ENCODE assay signal across 26 cellular contexts in the genomic region with DNA sequence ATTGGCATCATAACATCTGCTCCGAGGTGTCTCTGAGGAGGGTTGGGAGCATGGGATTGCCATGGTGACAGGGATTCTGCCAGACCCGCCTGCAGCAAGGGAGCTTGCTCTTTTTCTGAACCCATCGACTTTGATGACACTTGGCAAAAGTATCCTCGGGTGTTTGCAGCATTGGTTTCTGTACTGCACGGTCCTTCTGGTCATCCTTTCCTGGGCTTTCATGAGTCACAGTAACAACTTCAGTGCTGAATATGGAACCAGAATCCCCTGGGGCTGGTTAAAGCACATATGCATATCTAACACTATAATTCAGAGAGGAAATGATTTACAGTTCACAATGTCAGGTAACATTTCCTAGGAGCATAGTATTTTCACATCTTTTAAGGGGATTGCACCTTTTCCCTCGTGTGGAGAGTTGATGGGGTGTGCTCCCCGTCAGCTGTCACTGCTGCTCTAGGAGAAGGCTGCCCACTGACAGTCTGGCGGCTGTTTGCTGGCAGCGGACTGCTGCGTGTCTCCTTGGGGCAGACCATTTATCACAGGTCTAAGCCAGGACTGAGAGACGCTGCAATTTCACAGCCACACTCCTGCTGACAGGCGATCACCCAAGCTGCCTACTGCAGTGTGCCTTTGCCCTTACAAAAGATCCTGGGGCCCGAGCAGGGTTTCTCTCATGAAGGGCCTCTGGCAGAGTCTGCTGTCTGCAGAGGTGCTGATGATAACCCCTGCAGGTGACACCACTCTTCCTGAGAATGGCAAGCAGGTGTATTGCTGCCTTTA.
DNase-seq lines count a peak whose midpoint lies in the region; ATAC-seq and TF ChIP-seq lines count a peak whose summit lies in the region.
"Had no signal": no experiment of that assay in that cellular context is flagged by ENCODE, and none has a peak within 500 bp of the region (broad histone marks: within the 10 kb centered on the region; RNA-seq: fewer than 3 reads in every experiment).

No MANE protein-coding gene starts in this region.

- no peak overlapping the region for H2AFZ ChIP-seq in GM23338
- H2AFZ ChIP-seq: hepatocyte, parathyroid adenoma had no signal

- H3F3A ChIP-seq in GM23338 (replicated peaks; ENCODE audit: low read depth), result no peaks in the 10 kb centered on the region

- H3K27me3 ChIP-seq in GM23338 (ENCODE audit: insufficient read depth) (peaks cover 9% of the 10 kb centered on the region; the same call in 1 of the 2 replicates), left ventricle myocardium inferior (ENCODE audit: low read depth) (no peaks in the 10 kb centered on the region)
- H3K27me3 ChIP-seq: hepatocyte, left lung, tibial nerve had no signal

- peaks cover 20% of the 10 kb centered on the region for H3K4me1 ChIP-seq in GM23338 (ENCODE audit: insufficient read depth)
- H3K4me1 ChIP-seq in left ventricle myocardium inferior, result no peaks in the 10 kb centered on the region
- H3K4me1 ChIP-seq: left lung, parathyroid adenoma, tibial nerve had no signal

- no peak overlapping the region for H3K4me3 Mint-ChIP-seq in GM23338
- H3K4me3 Mint-ChIP-seq: activated CD8-positive, alpha-beta T cell treated with anti-CD3 and anti-CD28 coated beads for 36 hours; activated naive CD8-positive, alpha-beta T cell treated with anti-CD3 and anti-CD28 coated beads, Interleukin-2, amount 10 ng/mL, durations not matched to agents 7 days and 5 days; CD14-positive monocyte; immature natural killer cell; naive thymus-derived CD8-positive, alpha-beta T cell; stimulated activated naive CD8-positive, alpha-beta T cell treated with anti-CD3 and anti-CD28 coated beads, Interleukin-15, amount 100 ng/mL, for 72 hours had no signal

- TF ChIP-seq CTCF in GM23338 (conservative IDR thresholded peaks at IDR 0.05; ENCODE audit: low read depth in 2 of 2), result no peak
- no peak for TF ChIP-seq CTCF in left ventricle myocardium inferior (IDR thresholded peaks at IDR 0.05; ENCODE audit: borderline replicate concordance)
- TF ChIP-seq CTCF in omental fat pad (IDR thresholded peaks at IDR 0.05), result no peak

- no peak overlapping the region for H3K27ac Mint-ChIP-seq in GM23338
- H3K27ac Mint-ChIP-seq: activated CD8-positive, alpha-beta T cell treated with anti-CD3 and anti-CD28 coated beads for 36 hours; activated naive CD8-positive, alpha-beta T cell treated with anti-CD3 and anti-CD28 coated beads, Interleukin-2, amount 10 ng/mL, durations not matched to agents 7 days and 5 days; CD14-positive monocyte; immature natural killer cell; naive thymus-derived CD8-positive, alpha-beta T cell; stimulated activated naive CD8-positive, alpha-beta T cell treated with anti-CD3 and anti-CD28 coated beads, Interleukin-15, amount 100 ng/mL, for 72 hours had no signal

- no peaks in the 10 kb centered on the region; the same call in 2 of the 3 replicates for H3K9me3 Mint-ChIP-seq in GM23338
- H3K9me3 Mint-ChIP-seq: activated naive CD8-positive, alpha-beta T cell treated with anti-CD3 and anti-CD28 coated beads, Interleukin-2, amount 10 ng/mL, durations not matched to agents 7 days and 5 days had no signal

- intact Hi-C loops in left ventricle myocardium inferior (cut with micrococcal nuclease), result no loop called here

- no peaks in the 10 kb centered on the region for H3K36me3 Mint-ChIP-seq in GM23338 (ENCODE audit: low read depth)
- H3K36me3 Mint-ChIP-seq: activated naive CD8-positive, alpha-beta T cell treated with anti-CD3 and anti-CD28 coated beads, Interleukin-2, amount 10 ng/mL, durations not matched to agents 7 days and 5 days; CD14-positive monocyte; immature natural killer cell had no signal

- H3K4me2 ChIP-seq in GM23338, result no peak overlapping the region
- H3K4me2 ChIP-seq: hepatocyte had no signal

- H3K27ac ChIP-seq in GM23338 (ENCODE audit: low read depth), result no peak overlapping the region
- no peak overlapping the region for H3K27ac ChIP-seq in left ventricle myocardium inferior (replicated peaks)
- H3K27ac ChIP-seq: hepatocyte, left lung, parathyroid adenoma, tibial nerve had no signal

- H3K27me3 Mint-ChIP-seq in GM23338 (ENCODE audit: insufficient read depth, low read depth, poor library complexity), result no peaks in the 10 kb centered on the region
- H3K27me3 Mint-ChIP-seq: activated CD8-positive, alpha-beta T cell treated with anti-CD3 and anti-CD28 coated beads for 36 hours; activated naive CD8-positive, alpha-beta T cell treated with anti-CD3 and anti-CD28 coated beads, Interleukin-2, amount 10 ng/mL, durations not matched to agents 7 days and 5 days; stimulated activated naive CD8-positive, alpha-beta T cell treated with anti-CD3 and anti-CD28 coated beads, Interleukin-15, amount 100 ng/mL, for 72 hours had no signal

- H3K4me1 Mint-ChIP-seq in GM23338, result peaks cover 28% of the 10 kb centered on the region
- H3K4me1 Mint-ChIP-seq: activated naive CD8-positive, alpha-beta T cell treated with anti-CD3 and anti-CD28 coated beads, Interleukin-2, amount 10 ng/mL, durations not matched to agents 7 days and 5 days; immature natural killer cell; naive thymus-derived CD8-positive, alpha-beta T cell; stimulated activated naive CD8-positive, alpha-beta T cell treated with anti-CD3 and anti-CD28 coated beads, Interleukin-15, amount 100 ng/mL, for 72 hours had no signal

- H3K36me3 ChIP-seq in GM23338 (ENCODE audit: insufficient read depth) (no peaks in the 10 kb centered on the region), left ventricle myocardium inferior (no peaks in the 10 kb centered on the region)
- H3K36me3 ChIP-seq: left lung, tibial nerve had no signal

- no peaks in the 10 kb centered on the region for H3K9me2 ChIP-seq in GM23338 (ENCODE audit: insufficient read depth)

- H3K9me3 ChIP-seq in left ventricle myocardium inferior (replicated peaks), result peaks cover 3% of the 10 kb centered on the region
- H3K9me3 ChIP-seq: tibial nerve had no signal

- H4K20me1 ChIP-seq in GM23338 (replicated peaks; ENCODE audit: insufficient read depth), result no peaks in the 10 kb centered on the region

- H3K4me3 ChIP-seq in GM23338 (no peak overlapping the region), left ventricle myocardium inferior (no peak overlapping the region)
- H3K4me3 ChIP-seq: hepatocyte, left lung, tibial nerve had no signal

- peak; percentile 56 for DNase-seq in EL
- no peak for DNase-seq in GM23338 (ENCODE audit: low spot score)
- peak; percentile 16 for DNase-seq in T1000 (lab: John Stamatoyannopoulos, UW)
- DNase-seq in left ventricle myocardium inferior, result peak; percentile 22
- no peak for DNase-seq in omental fat pad (ENCODE audit: low spot score)
- DNase-seq: activated CD4-positive, alpha-beta T cell treated with anti-CD3 and anti-CD28 coated beads for 1 hour; activated CD8-positive, alpha-beta T cell treated with anti-CD3 and anti-CD28 coated beads for 36 hours; activated effector memory CD4-positive, alpha-beta T cell treated with Interleukin-2 at 50 U/mL for 16 hours; activated naive CD8-positive, alpha-beta T cell treated with anti-CD3 and anti-CD28 coated beads, Interleukin-2, amount 10 ng/mL, durations not matched to agents 7 days and 5 days; Calu3; DND-41; immature natural killer cell; IMR-90; left lung; naive thymus-derived CD8-positive, alpha-beta T cell; NCI-H1105; NCI-H2171; NCI-H774; stimulated activated naive CD8-positive, alpha-beta T cell treated with anti-CD3 and anti-CD28 coated beads, Interleukin-15, amount 100 ng/mL, for 72 hours had no signal

- H3K79me2 ChIP-seq in GM23338 (replicated peaks; ENCODE audit: insufficient read depth), result no peaks in the 10 kb centered on the region
- H3K79me2 ChIP-seq: hepatocyte, parathyroid adenoma had no signal

- ATAC-seq in GM23338 (peak; percentile 54), omental fat pad (ENCODE audit: low FRiP score) (no peak), GM18868 (IDR thresholded peaks at IDR 0.05; ENCODE audit: unreplicated experiment) (no peak), GM21529 (IDR thresholded peaks at IDR 0.05; ENCODE audit: unreplicated experiment) (no peak)
- ATAC-seq: activated CD8-positive, alpha-beta T cell treated with anti-CD3 and anti-CD28 coated beads for 36 hours; left lung; naive thymus-derived CD8-positive, alpha-beta T cell; sciatic nerve; stimulated activated naive CD8-positive, alpha-beta T cell treated with anti-CD3 and anti-CD28 coated beads, Interleukin-15, amount 100 ng/mL, for 72 hours had no signal

TF ChIP-seq in GM23338, 12 proteins besides CTCF, POLR2A, EP300 and RAD21 (continues in another document):
- TF ChIP-seq STAT1 (IDR thresholded peaks at IDR 0.05; ENCODE audit: unreplicated experiment), result no peak

Comparison
In these comparisons a context has a peak if more than half of its experiments do, and no peak if none do; other contexts are left out.
1. DNase-seq: peak in EL (single experiment), T1000 (single experiment) and left ventricle myocardium inferior (single experiment); none in GM23338 (single experiment) and omental fat pad (single experiment).